In genomic region chr18:44759925-44760342, GRCh38 we compare ENCODE assay signal across 8 cellular contexts.
DNase-seq lines count a peak whose midpoint lies in the region; ATAC-seq and TF ChIP-seq lines count a peak whose summit lies in the region.

No MANE protein-coding gene starts in this region.

- H3K36me3 Mint-ChIP-seq in activated CD4-positive, alpha-beta T cell treated with anti-CD3 and anti-CD28 coated beads, Interleukin-2, amount 10 ng/mL, durations not matched to agents 7 days and 5 days (ENCODE audit: low read depth): peaks cover 15% of the 10 kb centered on the region
- H3K36me3 Mint-ChIP-seq in activated CD4-positive, alpha-beta memory T cell treated with anti-CD3 and anti-CD28 coated beads for 36 hours: no peaks in the 10 kb centered on the region
- H3K36me3 Mint-ChIP-seq in HFFc6 (ENCODE audit: low read depth): no peaks in the 10 kb centered on the region

- H3K4me3 Mint-ChIP-seq in activated CD4-positive, alpha-beta T cell treated with anti-CD3 and anti-CD28 coated beads, Interleukin-2, amount 10 ng/mL, durations not matched to agents 7 days and 5 days: peak overlapping the region; percentile 51
- H3K4me3 Mint-ChIP-seq in activated CD4-positive, alpha-beta memory T cell treated with anti-CD3 and anti-CD28 coated beads for 36 hours: peak overlapping the region; percentile 28
- H3K4me3 Mint-ChIP-seq in HFFc6: no peak overlapping the region

- no peaks in the 10 kb centered on the region for H3K9me3 ChIP-seq in breast epithelium

- peaks cover 6% of the 10 kb centered on the region for H3K27me3 Mint-ChIP-seq in activated CD4-positive, alpha-beta T cell treated with anti-CD3 and anti-CD28 coated beads, Interleukin-2, amount 10 ng/mL, durations not matched to agents 7 days and 5 days
- peaks cover 3% of the 10 kb centered on the region for H3K27me3 Mint-ChIP-seq in activated CD4-positive, alpha-beta memory T cell treated with anti-CD3 and anti-CD28 coated beads for 36 hours
- H3K27me3 Mint-ChIP-seq in HFFc6 (ENCODE audit: insufficient read depth): peaks cover 6% of the 10 kb centered on the region; the same call in 1 of the 2 replicates

- POLR2A ChIA-PET in activated CD4-positive, alpha-beta T cell treated with anti-CD3 and anti-CD28 coated beads, Interleukin-2, amount 10 ng/mL, durations not matched to agents 7 days and 5 days (lab: Charles Lee): no interaction called here
- POLR2A ChIA-PET in activated CD4-positive, alpha-beta memory T cell treated with anti-CD3 and anti-CD28 coated beads for 36 hours (lab: Charles Lee): interaction anchor here (0.9 to 2.9 kb wide), 12 partner anchors 27 to 132 kb away, joined by 3 to 45 read pairs (median 9); partner anchors contain the start of gene SETBP1

- CTCF ChIA-PET in activated CD4-positive, alpha-beta T cell treated with anti-CD3 and anti-CD28 coated beads, Interleukin-2, amount 10 ng/mL, durations not matched to agents 7 days and 5 days (lab: Charles Lee): interaction anchor here (0.9 to 1.3 kb wide), 5 partner anchors 11 to 79 kb away, joined by 3 to 7 read pairs (median 3); no protein-coding TSS in a partner anchor
- CTCF ChIA-PET in activated CD4-positive, alpha-beta memory T cell treated with anti-CD3 and anti-CD28 coated beads for 36 hours (lab: Charles Lee): interaction anchor here (1.0 to 2.0 kb wide), 11 partner anchors 26 to 625 kb away, joined by 3 to 12 read pairs (median 5); no protein-coding TSS in a partner anchor

- intact Hi-C loops in activated CD4-positive, alpha-beta memory T cell treated with anti-CD3 and anti-CD28 coated beads for 36 hours (cut with micrococcal nuclease): loop anchor here (1.0 kb wide), 7 partner anchors 35 to 133 kb away; no protein-coding TSS in a partner anchor
- intact Hi-C loops in breast epithelium (cut with DNase I; ENCODE audit: low total_unique reads): no loop called here

- no peak overlapping the region for H3K4me3 ChIP-seq in breast epithelium

- H3K4me1 ChIP-seq in breast epithelium: peaks cover 0 to 12% of the 10 kb centered on the region in 2 donors

- peak; percentile 9 for DNase-seq in activated CD4-positive, alpha-beta T cell treated with anti-CD3 and anti-CD28 coated beads, Interleukin-2, amount 10 ng/mL, durations not matched to agents 7 days and 5 days
- no peak for DNase-seq in activated CD4-positive, alpha-beta T cell treated with anti-CD3 and anti-CD28 coated beads for 1 hour
- peak; percentile 34 for DNase-seq in activated CD4-positive, alpha-beta memory T cell treated with anti-CD3 and anti-CD28 coated beads for 36 hours
- DNase-seq in stimulated activated naive CD8-positive, alpha-beta T cell treated with anti-CD3 and anti-CD28 coated beads, Interleukin-15, Interleukin-2, amounts not matched to agents 100 U/mL and 50 U/mL, for 24 hours: peak; percentile 23
- no peak for DNase-seq in kidney glomerular epithelial cell (lab: John Stamatoyannopoulos, UW)
- no peak for DNase-seq in breast epithelium (ENCODE audit: low spot score in 2 of 2)
- no peak for DNase-seq in HFFc6

- peak overlapping the region; percentile 97 for H3K27ac Mint-ChIP-seq in activated CD4-positive, alpha-beta T cell treated with anti-CD3 and anti-CD28 coated beads, Interleukin-2, amount 10 ng/mL, durations not matched to agents 7 days and 5 days
- H3K27ac Mint-ChIP-seq in activated CD4-positive, alpha-beta memory T cell treated with anti-CD3 and anti-CD28 coated beads for 36 hours: peak overlapping the region; percentile 87
- H3K27ac Mint-ChIP-seq in HFFc6: no peak overlapping the region

- TF ChIP-seq CTCF in breast epithelium (IDR thresholded peaks at IDR 0.05) (no peak), HFFc6 (IDR thresholded peaks at IDR 0.05) (no peak)

- no peak for TF ChIP-seq POLR2A in breast epithelium (IDR thresholded peaks at IDR 0.05)

- no peak overlapping the region for H3K27ac ChIP-seq in breast epithelium

- ATAC-seq in HG03039 (IDR thresholded peaks at IDR 0.05; ENCODE audit: unreplicated experiment): peak; percentile 41
- peak; percentile 17 for ATAC-seq in stimulated activated naive CD8-positive, alpha-beta T cell treated with anti-CD3 and anti-CD28 coated beads, Interleukin-15, Interleukin-2, amounts not matched to agents 100 U/mL and 50 U/mL, for 24 hours

- peaks cover 6% of the 10 kb centered on the region for H3K9me3 Mint-ChIP-seq in activated CD4-positive, alpha-beta T cell treated with anti-CD3 and anti-CD28 coated beads, Interleukin-2, amount 10 ng/mL, durations not matched to agents 7 days and 5 days
- H3K9me3 Mint-ChIP-seq in activated CD4-positive, alpha-beta memory T cell treated with anti-CD3 and anti-CD28 coated beads for 36 hours: no peaks in the 10 kb centered on the region
- no peaks in the 10 kb centered on the region; the same call in none of the 2 replicates for H3K9me3 Mint-ChIP-seq in HFFc6

- no peaks in the 10 kb centered on the region for H3K36me3 ChIP-seq in breast epithelium

- peaks cover 21% of the 10 kb centered on the region for H3K4me1 Mint-ChIP-seq in activated CD4-positive, alpha-beta T cell treated with anti-CD3 and anti-CD28 coated beads, Interleukin-2, amount 10 ng/mL, durations not matched to agents 7 days and 5 days
- peaks cover 26% of the 10 kb centered on the region for H3K4me1 Mint-ChIP-seq in activated CD4-positive, alpha-beta memory T cell treated with anti-CD3 and anti-CD28 coated beads for 36 hours (ENCODE audit: low read depth)
- H3K4me1 Mint-ChIP-seq in HFFc6 (ENCODE audit: low read depth): no peaks in the 10 kb centered on the region

- no peaks in the 10 kb centered on the region for H3K27me3 ChIP-seq in breast epithelium

Comparison
In these comparisons a context has a peak if more than half of its experiments do, and no peak if none do; other contexts are left out.
1. DNase-seq: peak in activated CD4-positive, alpha-beta T cell treated with anti-CD3 and anti-CD28 coated beads, Interleukin-2, amount 10 ng/mL, durations not matched to agents 7 days and 5 days (single experiment), activated CD4-positive, alpha-beta memory T cell treated with anti-CD3 and anti-CD28 coated beads for 36 hours (single experiment) and stimulated activated naive CD8-positive, alpha-beta T cell treated with anti-CD3 and anti-CD28 coated beads, Interleukin-15, Interleukin-2, amounts not matched to agents 100 U/mL and 50 U/mL, for 24 hours (single experiment); none in activated CD4-positive, alpha-beta T cell treated with anti-CD3 and anti-CD28 coated beads for 1 hour (single experiment), kidney glomerular epithelial cell (single experiment), breast epithelium (0 of 2) and HFFc6 (single experiment).